Comparison of ENCODE assay signal across 10 cellular contexts in genomic region chr16:77789085-77789611, GRCh38. TPM values are rescaled to one million over a fixed set of nuclear protein-coding genes. Genes with fewer than 3 reads are reported as not detected.
DNase-seq lines count a peak whose midpoint lies in the region; ATAC-seq, FAIRE-seq and TF ChIP-seq lines count a peak whose summit lies in the region.
"Had no signal": no experiment of that assay in that cellular context is flagged by ENCODE, and none has a peak within 500 bp of the region (broad histone marks: within the 10 kb centered on the region; RNA-seq: fewer than 3 reads in every experiment).

No MANE protein-coding gene starts in this region.

- TF ChIP-seq POLR2A in right lobe of liver (IDR thresholded peaks at IDR 0.05), result no peak
- no peak for TF ChIP-seq POLR2A in HepG2 (IDR thresholded peaks at IDR 0.05; ENCODE audit: insufficient read depth in 1 of 2, low read depth in 2 of 2, low read length in 2 of 2)

- no peak overlapping the region for H2AFZ ChIP-seq in HepG2 (ENCODE audit: low read length)

- H3K4ac ChIP-seq in mesendoderm (ENCODE audit: low read depth, low read length), result no peak overlapping the region

- H3K27ac ChIP-seq in right lobe of liver (no peak overlapping the region), HepG2 (ENCODE audit: extremely low read length, insufficient read depth, low read length) (no peak overlapping the region), mesendoderm (ENCODE audit: low read depth, low read length) (no peak overlapping the region), aorta (ENCODE audit: low read depth in 1 of 2, low read length in 2 of 2) (no peak overlapping the region)
- H3K27ac ChIP-seq: gastroesophageal sphincter had no signal

- POLR2A ChIA-PET in HepG2 (lab: Yijun Ruan, JAX), result no interaction called here

- no peak overlapping the region for H3K4me2 ChIP-seq in HepG2 (ENCODE audit: low read depth, low read length)
- H3K4me2 ChIP-seq in mesendoderm (ENCODE audit: low read length), result peak overlapping the region; percentile 29

- no peak overlapping the region for H4K8ac ChIP-seq in mesendoderm (ENCODE audit: low read depth, low read length)

- H3K9ac ChIP-seq in HepG2 (ENCODE audit: insufficient read depth, low read depth, low read length), result no peak overlapping the region
- no peak overlapping the region for H3K9ac ChIP-seq in mesendoderm (ENCODE audit: low read length)

- ATAC-seq in right lobe of liver (no peak), HepG2 (no peak), aorta (ENCODE audit: low FRiP score) (peak; percentile 51), GM21825 (IDR thresholded peaks at IDR 0.05; ENCODE audit: unreplicated experiment) (no peak), mucosa of descending colon (no peak)

- no peak overlapping the region for H3K23ac ChIP-seq in mesendoderm (ENCODE audit: low read length)

- H2BK120ac ChIP-seq in mesendoderm (ENCODE audit: low read depth, low read length), result no peak overlapping the region

- H4K20me1 ChIP-seq in HepG2 (ENCODE audit: insufficient read depth, low read length), result no peaks in the 10 kb centered on the region

- H2AK5ac ChIP-seq in mesendoderm (ENCODE audit: low read length), result no peak overlapping the region

- intact Hi-C loops in right lobe of liver (cut with DNase I) (loop anchor here in 1 of 2 donors (10.0 kb wide), 2 partner anchors 104 to 176 kb away; no protein-coding TSS in a partner anchor), HepG2 (cut with micrococcal nuclease; ENCODE audit: unreplicated experiment) (no loop called here), aorta (cut with DNase I) (loop anchor here in 1 of 2 donors (10.0 kb wide), 1 partner anchor 176 kb away; no protein-coding TSS in a partner anchor), mucosa of descending colon (cut with DNase I, micrococcal nuclease) (no loop called here)

- no peak overlapping the region for H4K5ac ChIP-seq in mesendoderm (ENCODE audit: low read length)

- no peaks in the 10 kb centered on the region for H3K79me1 ChIP-seq in mesendoderm (ENCODE audit: low read length)

- H3K79me2 ChIP-seq in HepG2 (ENCODE audit: insufficient read depth, low read length) (no peaks in the 10 kb centered on the region), mesendoderm (ENCODE audit: control insufficient read depth, insufficient read depth, low read length) (no peaks in the 10 kb centered on the region)

- TF ChIP-seq EP300 in HepG2 (IDR thresholded peaks at IDR 0.05; ENCODE audit: low read depth in 2 of 2, low read length in 2 of 2), result no peak
- no peak for TF ChIP-seq EP300 in HepG2 (CRISPR knock-in tag; IDR thresholded peaks at IDR 0.05; ENCODE audit: borderline replicate concordance)

- no peak overlapping the region for H3K18ac ChIP-seq in mesendoderm (ENCODE audit: low read length)

- FAIRE-seq in HepG2 (lab: Jason Lieb, UNC), result no peak

- H3K4me3 ChIP-seq in right lobe of liver, result peak overlapping the region in 2 of 3 donors; percentile 23 to 51
- H3K4me3 ChIP-seq in HepG2 (replicated peaks in 1 of 3; ENCODE audit: insufficient read depth in 1 of 3, low read depth in 2 of 3, low read length in 3 of 3), result no peak overlapping the region
- peak overlapping the region; percentile 51 for H3K4me3 ChIP-seq in mesendoderm (ENCODE audit: low read length)
- H3K4me3 ChIP-seq in aorta (ENCODE audit: low read length in 2 of 2), result peak overlapping the region; percentile 63 to 70
- H3K4me3 ChIP-seq in mucosa of descending colon, result no peak overlapping the region

- H2BK5ac ChIP-seq in mesendoderm (ENCODE audit: low read length), result no peak overlapping the region

- peaks cover 0 to 10% (median 0%) of the 10 kb centered on the region in 4 donors for H3K4me1 ChIP-seq in right lobe of liver
- peaks cover 6% of the 10 kb centered on the region for H3K4me1 ChIP-seq in HepG2 (ENCODE audit: insufficient read depth, low read length)
- H3K4me1 ChIP-seq in mesendoderm (ENCODE audit: control insufficient read depth, low read depth, low read length), result peaks cover 2% of the 10 kb centered on the region
- H3K4me1 ChIP-seq in aorta (ENCODE audit: control insufficient read depth in 1 of 2, insufficient read depth in 2 of 2, low read length in 2 of 2), result no peaks in the 10 kb centered on the region
- H3K4me1 ChIP-seq in mucosa of descending colon (ENCODE audit: low read depth), result peaks cover 12% of the 10 kb centered on the region

- WGBS in right lobe of liver (ENCODE audit: insufficient coverage, low coverage, low lambda C conversion rate, missing lambda C conversion rate), result 5% methylated on average over 8 of the region's 25 CpGs
- 29% methylated on average over 22 of the region's 25 CpGs for WGBS in HepG2 (ENCODE audit: low lambda C conversion rate)
- WGBS in mesendoderm (ENCODE audit: extremely low coverage, insufficient coverage, low lambda C conversion rate), result no CpG with 5 or more reads among the region's 25 CpGs
- WGBS in aorta, 2 donors, result 1% methylated on average over 25 of the region's 25 CpGs

- H2BK15ac ChIP-seq in mesendoderm (replicated peaks; ENCODE audit: low read depth), result no peak overlapping the region

- BruUV-seq in HepG2 (replicated peaks; lab: Mats Ljungman, UMichigan), result no TSS peak

- DNase-seq in right lobe of liver, result no peak
- no peak for DNase-seq in HepG2 (ENCODE audit: low spot score)
- peak; percentile 44 for DNase-seq in cerebellar cortex (ENCODE audit: low spot score)
- peak; percentile 34 for DNase-seq in mesendoderm
- no peak for DNase-seq in aorta
- DNase-seq in NCI-H2081 (lab: John Stamatoyannopoulos, UW), result no peak
- DNase-seq in mucosa of descending colon, result no peak
- DNase-seq: NCI-H1694 had no signal

- H3K9me3 ChIP-seq in right lobe of liver (no peaks in the 10 kb centered on the region), HepG2 (ENCODE audit: low read length) (no peaks in the 10 kb centered on the region), aorta (ENCODE audit: control insufficient read depth, low read length) (no peaks in the 10 kb centered on the region), mucosa of descending colon (no peaks in the 10 kb centered on the region)
- H3K9me3 ChIP-seq: gastroesophageal sphincter had no signal

- in situ Hi-C loops in HepG2 (cut with HindIII; ENCODE audit: extremely low pct_ligation_motif_present, low pct_unique_long_range_greater_than_20kb), result loop anchor here (25.0 kb wide), 1 partner anchor 173 kb away; no protein-coding TSS in a partner anchor

- CTCF ChIA-PET in HepG2 (lab: Yijun Ruan, JAX; ENCODE audit: low intra/inter-chr PET ratio, low total read pairs), result no interaction called here

- H3K56ac ChIP-seq in mesendoderm (ENCODE audit: low read length), result peak overlapping the region; percentile 12

- H3K36me3 ChIP-seq in right lobe of liver (no peaks in the 10 kb centered on the region), HepG2 (replicated peaks in 1 of 2; ENCODE audit: control insufficient read depth in 1 of 2, insufficient read depth in 2 of 2, low read length in 2 of 2) (no peaks in the 10 kb centered on the region), mesendoderm (ENCODE audit: control insufficient read depth, insufficient read depth, low read length) (no peaks in the 10 kb centered on the region), aorta (ENCODE audit: control insufficient read depth in 1 of 2, insufficient read depth in 2 of 2, low read length in 1 of 2) (no peaks in the 10 kb centered on the region), mucosa of descending colon (ENCODE audit: low read depth) (no peaks in the 10 kb centered on the region)
- H3K36me3 ChIP-seq: gastroesophageal sphincter had no signal

- TF ChIP-seq CTCF in right lobe of liver (IDR thresholded peaks at IDR 0.05) (no peak), HepG2 (CRISPR knock-in tag; IDR thresholded peaks at IDR 0.05) (no peak), mucosa of descending colon (IDR thresholded peaks at IDR 0.05) (no peak)

- H3K27me3 ChIP-seq in right lobe of liver (peaks cover 0 to 20% of the 10 kb centered on the region in 2 donors), HepG2 (ENCODE audit: control insufficient read depth in 1 of 2, insufficient read depth in 2 of 2, low read length in 2 of 2) (peaks cover 4 to 48% of the 10 kb centered on the region in 2 experiments; a peak in 4 of 5 replicates), mesendoderm (ENCODE audit: insufficient read depth, low read length, poor library complexity) (peaks cover 2% of the 10 kb centered on the region), aorta (ENCODE audit: control insufficient read depth in 1 of 2, insufficient read depth in 2 of 2, low read length in 1 of 2) (no peaks in the 10 kb centered on the region)

- TF ChIP-seq RAD21 in HepG2 (CRISPR knock-in tag; IDR thresholded peaks at IDR 0.05), result no peak

RNA-seq across cellular contexts. Expression of gene VAT1L, which starts 0.8 kb away (rescaled TPM):
- under 1 TPM in 5 of 6 experiments, not detected in 1; 0.19 to 0.64 (median 0.51) TPM for total RNA-seq in right lobe of liver
- not detected in 2 replicates for total RNA-seq in HepG2 (2016; rRNA removed; fragmentation: Illumina TruSeq; extraction: Trizol)
- not detected in 2 replicates for total RNA-seq in HepG2 (2016; cell fraction: cytosol; rRNA removed; fragmentation: Illumina TruSeq; extraction: Trizol; ENCODE audit: low read depth)
- not detected in 2 replicates for total RNA-seq in HepG2 (2016; cell fraction: insoluble cytoplasmic fraction; rRNA removed; fragmentation: Illumina TruSeq; extraction: Trizol)
- not detected in 2 replicates for total RNA-seq in HepG2 (2016; cell fraction: membrane; rRNA removed; fragmentation: Illumina TruSeq; extraction: Trizol)
- not detected in 2 replicates for total RNA-seq in HepG2 (2016; cell fraction: nucleus; rRNA removed; fragmentation: Illumina TruSeq; extraction: Trizol)
- not detected in 2 replicates for polyA plus RNA-seq in HepG2 (2011; rRNA removed)
- polyA plus RNA-seq in HepG2 (2011; cell fraction: cytosol; rRNA removed), result 0.01 TPM in 1 of 2 replicates, not detected in the other
- polyA plus RNA-seq in HepG2 (2011; cell fraction: nucleus; rRNA removed), result not detected in 2 replicates
- polyA plus RNA-seq in HepG2 (2012), result not detected in 2 replicates
- not detected in 2 replicates for polyA plus RNA-seq in HepG2 (2016; cell fraction: cytosol; fragmentation: Illumina TruSeq; extraction: Trizol; ENCODE audit: low read depth)
- polyA plus RNA-seq in HepG2 (2016; cell fraction: insoluble cytoplasmic fraction; fragmentation: Illumina TruSeq; extraction: Trizol; ENCODE audit: low read depth), result not detected in 2 replicates
- not detected in 2 replicates for polyA plus RNA-seq in HepG2 (2016; cell fraction: membrane; fragmentation: Illumina TruSeq; extraction: Trizol; ENCODE audit: low read depth)
- not detected in 2 replicates for polyA plus RNA-seq in HepG2 (2016; cell fraction: nucleus; fragmentation: Illumina TruSeq; extraction: Trizol; ENCODE audit: insufficient read depth, low read depth)
- not detected in 2 replicates for polyA minus RNA-seq in HepG2 (2011; rRNA and poly(A)+ RNA removed; ENCODE audit: low replicate concordance)
- polyA minus RNA-seq in HepG2 (2011; cell fraction: cytosol; rRNA and poly(A)+ RNA removed), result not detected in 2 replicates
- polyA minus RNA-seq in HepG2 (2011; cell fraction: nucleus; rRNA and poly(A)+ RNA removed), result not detected in 2 replicates
- polyA plus RNA-seq in mesendoderm (2013, experiment 1 of 2), result 33.5 TPM
- 34.9 TPM for polyA plus RNA-seq in mesendoderm (2013, experiment 2 of 2)
- 10 to 100 TPM in 1 of 2 donors, 1 to 10 TPM in 1; 9.3 to 18.7 TPM for total RNA-seq in aorta
- 10 to 100 TPM; 16.4 to 28.4 TPM for polyA plus RNA-seq in aorta
- 1 to 10 TPM in 1 of 3 donors, under 1 TPM in 2; 0.84 to 8.7 (median 0.84) TPM for total RNA-seq in mucosa of descending colon

Comparison
In these comparisons a context has a peak if more than half of its experiments do, and no peak if none do; other contexts are left out.
1. H3K4me3 ChIP-seq: peak in right lobe of liver (2 of 3), mesendoderm (single experiment) and aorta (2 of 2); none in HepG2 (0 of 3) and mucosa of descending colon (single experiment).
2. DNase-seq: peak in cerebellar cortex (single experiment) and mesendoderm (single experiment); none in right lobe of liver (0 of 3), HepG2 (single experiment), aorta (0 of 2), NCI-H2081 (0 of 2) and mucosa of descending colon (0 of 3).